In genomic region chr11:85052636-85053035, GRCh38 we compare ENCODE assay signal across 22 cellular contexts.
"Had no signal": no experiment of that assay in that cellular context is flagged by ENCODE, and none has a peak within 500 bp of the region (broad histone marks: within the 10 kb centered on the region; RNA-seq: fewer than 3 reads in every experiment).

No MANE protein-coding gene starts in this region.

- H3K9me3 ChIP-seq: SK-N-SH had no signal

- H3K9me3 Mint-ChIP-seq: IgD-negative memory B cell had no signal

- H3K27ac Mint-ChIP-seq: IgD-negative memory B cell had no signal

- H3K27ac ChIP-seq: KMS-11, RWPE1 had no signal

- H3K36me3 Mint-ChIP-seq: IgD-negative memory B cell had no signal

- H3K4me3 Mint-ChIP-seq: IgD-negative memory B cell had no signal

- H3K4me2 ChIP-seq: KMS-11, SK-N-SH had no signal

- DNase-seq: Kasumi-1, MM.1S, NCI-H1092 treated with DMSO at 0.1 percent for 48 hours, NCI-H1436, NCI-H187, NCI-H2029, NCI-H2081 treated with DMSO at 0.1 percent for 48 hours, NCI-H2171, NCI-H226, NCI-H446, NCI-H510A, NCI-H524 treated with DMSO at 0.1 percent for 48 hours, NCI-H69, NCI-H774, SHP77, SK-N-SH, SW 1271 had no signal

- ATAC-seq: K562, Panc1 had no signal

- H3K9ac ChIP-seq: KMS-11, SK-N-SH had no signal

- H3K4me3 ChIP-seq: K562 had no signal

- H3K27me3 Mint-ChIP-seq: IgD-negative memory B cell had no signal
